ENCODE assay signal across 8 cellular contexts in the genomic region with DNA sequence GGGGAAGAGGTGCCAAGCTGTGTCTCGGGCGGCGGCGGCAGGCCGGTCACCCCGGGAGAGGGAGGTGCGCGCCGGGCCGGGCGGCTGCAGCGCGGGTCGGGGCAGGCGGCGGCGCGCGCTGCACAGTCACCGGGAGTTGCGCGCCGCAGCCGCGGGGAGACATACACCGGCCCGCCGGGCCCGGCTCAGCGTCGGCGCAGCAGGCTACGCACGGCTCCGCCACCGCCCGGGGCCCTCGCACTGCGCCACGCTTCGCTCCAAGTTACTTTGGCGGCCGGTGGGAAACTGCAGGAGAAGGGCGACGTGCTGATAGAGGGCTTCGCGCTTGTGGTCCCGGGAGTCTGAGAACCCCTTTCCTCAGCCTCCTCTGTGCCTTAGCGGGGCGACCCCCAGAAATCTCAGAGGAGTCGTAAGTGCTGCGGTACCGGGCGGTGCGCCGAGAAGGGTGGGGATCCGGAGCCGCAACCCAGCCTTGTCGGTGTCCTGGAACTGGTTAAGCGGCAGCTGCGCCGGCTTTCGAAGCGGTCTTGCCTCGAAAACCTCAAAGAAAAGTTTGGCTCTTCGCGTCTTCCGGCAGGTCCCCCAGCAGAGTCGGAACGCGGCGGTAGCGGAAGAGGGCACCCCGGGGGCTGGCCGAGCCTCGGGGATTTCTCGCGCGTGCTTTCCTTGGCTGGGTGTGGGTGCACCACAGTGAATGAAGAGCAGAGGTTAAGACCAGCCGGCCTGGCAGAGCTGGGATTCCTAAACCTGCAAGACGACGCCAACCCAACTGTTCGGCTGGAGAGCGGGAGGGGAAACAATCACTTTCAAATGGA. TPM values are rescaled to one million over a fixed set of nuclear protein-coding genes. Genes with fewer than 3 reads are reported as not detected.
DNase-seq lines count a peak whose midpoint lies in the region; ATAC-seq and TF ChIP-seq lines count a peak whose summit lies in the region.

A gene (minus strand): TSS at position 11 of the 815 bp plus-strand sequence.

- 0% methylated on average over 44 to 56 of the region's 84 CpGs for WGBS in lower leg skin, 2 donors

- ATAC-seq in GM19463 (IDR thresholded peaks at IDR 0.05; ENCODE audit: unreplicated experiment): peak; percentile 27
- peak in 3 of 4 experiments; percentile 42 to 61 (median 56) for ATAC-seq in T-cell (replicated peaks in 1 of 4)
- no peak for ATAC-seq in GM18520 (IDR thresholded peaks at IDR 0.05; ENCODE audit: unreplicated experiment)

- DNase-seq in DMS53 (lab: John Stamatoyannopoulos, UW): peak; percentile 84
- peak; percentile 44 for DNase-seq in KBM-7
- DNase-seq in T-cell: peak in 5 of 34 experiments; percentile 6 to 25 (median 16)
- DNase-seq in lower leg skin (ENCODE audit: low spot score in 2 of 2): peak; percentile 37 to 89

- in situ Hi-C loops in KBM-7 (cut with MboI; ENCODE audit: low pct_unique_long_range_greater_than_20kb, low sequenced_read_pairs): no loop called here

- no peaks in the 10 kb centered on the region for H3K36me3 Mint-ChIP-seq in T-cell

- no peaks in the 10 kb centered on the region for H3K9me3 ChIP-seq in duodenal mucosa (ENCODE audit: control insufficient read depth in 1 of 2, low read length in 2 of 2)
- no peaks in the 10 kb centered on the region for H3K9me3 ChIP-seq in subcutaneous abdominal adipose tissue (ENCODE audit: control insufficient read depth in 5 of 5, low read length in 5 of 5)

- no peaks in the 10 kb centered on the region for H3K9me3 Mint-ChIP-seq in T-cell

- intact Hi-C loops in lower leg skin (cut with DNase I; ENCODE audit: low total_unique reads): no loop called here

- CTCF ChIA-PET in T-cell (lab: Charles Lee): no interaction called here

- H3K9ac ChIP-seq in duodenal mucosa (ENCODE audit: low read depth in 1 of 2, low read length in 2 of 2) (peak within 1 kb of the TSS; percentile 49 to 66), subcutaneous abdominal adipose tissue (ENCODE audit: low read length in 5 of 5) (peak within 1 kb of the TSS; percentile 63 to 91 (median 64))

- H3K36me3 ChIP-seq in duodenal mucosa (ENCODE audit: control insufficient read depth in 1 of 2, insufficient read depth in 2 of 2, low read length in 2 of 2) (no peaks in the 10 kb centered on the region), subcutaneous abdominal adipose tissue (ENCODE audit: control insufficient read depth in 5 of 5, insufficient read depth in 5 of 5, low read length in 5 of 5) (no peaks in the 10 kb centered on the region)

- TF ChIP-seq CTCF in lower leg skin (IDR thresholded peaks at IDR 0.05): no peak

- peaks cover 50 to 62% of the 10 kb centered on the region in 2 donors for H3K27me3 Mint-ChIP-seq in T-cell

- H3K27ac ChIP-seq in duodenal mucosa (ENCODE audit: low read depth, low read length) (no peak within 1 kb of the TSS), subcutaneous abdominal adipose tissue (ENCODE audit: low read depth, low read length) (peak within 1 kb of the TSS; percentile 92)

- peaks cover 27 to 32% (median 31%) of the 10 kb centered on the region in 3 donors for H3K4me1 Mint-ChIP-seq in T-cell

- POLR2A ChIA-PET in T-cell (lab: Charles Lee): no interaction called here

- no peak within 1 kb of the TSS for H3K27ac Mint-ChIP-seq in T-cell

- peak within 1 kb of the TSS; percentile 73 to 88 (median 75) for H3K4me3 Mint-ChIP-seq in T-cell

- H3K27me3 ChIP-seq in duodenal mucosa (ENCODE audit: control insufficient read depth in 1 of 2, insufficient read depth in 2 of 2, low read length in 2 of 2): peaks cover 8 to 9% of the 10 kb centered on the region in 2 donors
- H3K27me3 ChIP-seq in subcutaneous abdominal adipose tissue (ENCODE audit: control insufficient read depth in 5 of 5, insufficient read depth in 4 of 5, low read length in 5 of 5): peaks cover 0 to 9% (median 0%) of the 10 kb centered on the region in 5 donors

- H3K4me3 ChIP-seq in duodenal mucosa (ENCODE audit: low read depth in 1 of 2, low read length in 2 of 2): peak within 1 kb of the TSS; percentile 79 to 83
- H3K4me3 ChIP-seq in lower leg skin (ENCODE audit: low read depth, poor library complexity, severe bottlenecking): peak within 1 kb of the TSS; percentile 67
- peak within 1 kb of the TSS; percentile 70 to 86 (median 80) for H3K4me3 ChIP-seq in subcutaneous abdominal adipose tissue (ENCODE audit: low read depth in 1 of 5, low read length in 5 of 5)

- H3K4me1 ChIP-seq in duodenal mucosa (ENCODE audit: control insufficient read depth in 1 of 2, insufficient read depth in 2 of 2, low read length in 2 of 2) (peaks cover 0 to 20% of the 10 kb centered on the region in 2 donors), subcutaneous abdominal adipose tissue (ENCODE audit: control insufficient read depth in 5 of 5, insufficient read depth in 5 of 5, low read length in 5 of 5) (peaks cover 0 to 58% (median 50%) of the 10 kb centered on the region in 5 donors)

- no peak for TF ChIP-seq POLR2A in lower leg skin (IDR thresholded peaks at IDR 0.05)

RNA-seq across cellular contexts. Expression of the gene that starts here (rescaled TPM):
- total RNA-seq in T-cell: 1 to 10 TPM in 1 of 5 donors, under 1 TPM in 3, not detected in 1; 0.06 to 2.6 (median 0.21) TPM
- total RNA-seq in lower leg skin: 10 to 100 TPM; 16.6 to 35.3 (median 19.3) TPM

Comparison
In these comparisons a context has a peak if more than half of its experiments do, and no peak if none do; other contexts are left out.
1. RNA of the gene that starts here (total RNA-seq): 16.6 to 35.3 TPM in lower leg skin; 0.06 to 2.6 TPM in T-cell; every median in the first group is over 4 times any median in the second.
2. Peak in every context shown above with its lines, with median percentiles within 50 percentile points of each other: H3K4me3 ChIP-seq.